ENCODE assay signal across 8 cellular contexts in genomic region chr11:124674168-124674517, GRCh38. TPM values are rescaled to one million over a fixed set of nuclear protein-coding genes. Genes with fewer than 3 reads are reported as not detected.
DNase-seq lines count a peak whose midpoint lies in the region; ATAC-seq and TF ChIP-seq lines count a peak whose summit lies in the region.

No MANE protein-coding gene starts in this region.

- H3K27me3 ChIP-seq in CD4-positive, alpha-beta memory T cell (ENCODE audit: insufficient read depth, low read length): peaks cover 5% of the 10 kb centered on the region
- H3K27me3 ChIP-seq in endodermal cell (ENCODE audit: control insufficient read depth, insufficient read depth, low read length, poor library complexity, severe bottlenecking) (peaks cover 28% of the 10 kb centered on the region), neuron (ENCODE audit: insufficient read depth, low read length) (no peaks in the 10 kb centered on the region)

- no peak for ATAC-seq in HG03342 (IDR thresholded peaks at IDR 0.05; ENCODE audit: unreplicated experiment)
- ATAC-seq in HG03439 (IDR thresholded peaks at IDR 0.05; ENCODE audit: unreplicated experiment): no peak

- H3K4me1 Mint-ChIP-seq in CD4-positive, alpha-beta memory T cell: peaks cover 16 to 43% (median 32%) of the 10 kb centered on the region in 4 donors
- peaks cover 10% of the 10 kb centered on the region for H3K4me1 Mint-ChIP-seq in endodermal cell

- no peaks in the 10 kb centered on the region for H4K20me1 ChIP-seq in OCI-LY7 (ENCODE audit: insufficient read depth, low read length)

- H3K9me2 ChIP-seq in OCI-LY7 (ENCODE audit: insufficient read depth, low read length): no peaks in the 10 kb centered on the region

- peak overlapping the region; percentile 86 for H3K4me2 ChIP-seq in OCI-LY7 (ENCODE audit: low read length)

- H3K27ac Mint-ChIP-seq in CD4-positive, alpha-beta memory T cell: peak overlapping the region; percentile 98 to 99 (median 99)
- peak overlapping the region; percentile 93 for H3K27ac Mint-ChIP-seq in endodermal cell

- no peaks in the 10 kb centered on the region for H3K36me3 ChIP-seq in CD4-positive, alpha-beta memory T cell (ENCODE audit: insufficient read depth, low read length)
- H3K36me3 ChIP-seq in OCI-LY7 (ENCODE audit: insufficient read depth, low read length): no peaks in the 10 kb centered on the region
- no peaks in the 10 kb centered on the region for H3K36me3 ChIP-seq in endodermal cell (ENCODE audit: control insufficient read depth, insufficient read depth, low read length)
- no peaks in the 10 kb centered on the region for H3K36me3 ChIP-seq in neuron (ENCODE audit: insufficient read depth, low read length)

- peak overlapping the region; percentile 66 for H3K27ac ChIP-seq in CD4-positive, alpha-beta memory T cell (ENCODE audit: low read depth, low read length)
- H3K27ac ChIP-seq in OCI-LY7 (ENCODE audit: low read depth, low read length, poor library complexity, severe bottlenecking) (peak overlapping the region; percentile 30), endodermal cell (ENCODE audit: low read depth, low read length) (peak overlapping the region; percentile 82)

- peak overlapping the region; percentile 24 to 73 for H3K4me3 ChIP-seq in CD4-positive, alpha-beta memory T cell (ENCODE audit: low read length in 2 of 2)
- peak overlapping the region; percentile 79 for H3K4me3 ChIP-seq in OCI-LY7 (ENCODE audit: low read depth, low read length, poor library complexity, severe bottlenecking)
- peak overlapping the region; percentile 89 for H3K4me3 ChIP-seq in endodermal cell (ENCODE audit: low read length)
- peak overlapping the region; percentile 97 for H3K4me3 ChIP-seq in neuron (ENCODE audit: low read length)

- H3K9ac ChIP-seq in endodermal cell (ENCODE audit: extremely low read depth, low read length, poor library complexity, severe bottlenecking): peak overlapping the region; percentile 69

- peaks cover 42% of the 10 kb centered on the region for H3K4me1 ChIP-seq in CD4-positive, alpha-beta memory T cell (ENCODE audit: insufficient read depth, low read length)
- H3K4me1 ChIP-seq in OCI-LY7 (ENCODE audit: insufficient read depth, low read length, poor library complexity, severe bottlenecking): peaks cover 45% of the 10 kb centered on the region
- peaks cover 4% of the 10 kb centered on the region for H3K4me1 ChIP-seq in endodermal cell (ENCODE audit: control insufficient read depth, insufficient read depth, low read length)
- peaks cover 12% of the 10 kb centered on the region for H3K4me1 ChIP-seq in neuron (ENCODE audit: insufficient read depth, low read length)

- peak in 1 of 5 donors; percentile 44 for DNase-seq in CD4-positive, alpha-beta memory T cell
- DNase-seq in OCI-LY7 (ENCODE audit: low spot score) (no peak), endodermal cell (no peak), UCSD-AML1 (lab: John Stamatoyannopoulos, UW; ENCODE audit: unreplicated experiment) (no peak)
- no peak for DNase-seq in stimulated activated CD4-positive, alpha-beta T cell treated with anti-CD3 and anti-CD28 coated beads, Interleukin-2, amount 100 ng/mL, for 48 hours

- peaks cover 0 to 4% (median 0%) of the 10 kb centered on the region in 8 donors for H3K9me3 Mint-ChIP-seq in CD4-positive, alpha-beta memory T cell
- no peaks in the 10 kb centered on the region for H3K9me3 Mint-ChIP-seq in endodermal cell

- H3K36me3 Mint-ChIP-seq in CD4-positive, alpha-beta memory T cell: peaks cover 0 to 4% of the 10 kb centered on the region in 2 donors
- H3K36me3 Mint-ChIP-seq in endodermal cell (ENCODE audit: low read depth): no peaks in the 10 kb centered on the region

- no TSS peak for BruUV-seq in OCI-LY7 (replicated peaks; lab: Mats Ljungman, UMichigan)

- intact Hi-C loops in CD4-positive, alpha-beta memory T cell (cut with micrococcal nuclease): loop anchor here (5.0 kb wide), 2 partner anchors 278 to 1388 kb away; partner anchors contain the start of genes CCDC15 and CDON
- intact Hi-C loops in OCI-LY7 (cut with micrococcal nuclease; ENCODE audit: unreplicated experiment): no loop called here

- H2AFZ ChIP-seq in OCI-LY7 (ENCODE audit: low read length) (peak overlapping the region; percentile 83; the same call in 1 of the 2 replicates), neuron (ENCODE audit: low read depth, low read length) (peak overlapping the region; percentile 98)

- peak overlapping the region; percentile 90 to 95 (median 91) for H3K4me3 Mint-ChIP-seq in CD4-positive, alpha-beta memory T cell
- H3K4me3 Mint-ChIP-seq in endodermal cell: peak overlapping the region; percentile 87

- TF ChIP-seq CTCF in OCI-LY7 (conservative IDR thresholded peaks at IDR 0.05; ENCODE audit: low read length) (no peak), endodermal cell (conservative IDR thresholded peaks at IDR 0.05) (no peak)

- H3K79me2 ChIP-seq in OCI-LY7 (ENCODE audit: insufficient read depth, low read depth, low read length): no peaks in the 10 kb centered on the region

- no peaks in the 10 kb centered on the region for H3K27me3 Mint-ChIP-seq in CD4-positive, alpha-beta memory T cell
- H3K27me3 Mint-ChIP-seq in endodermal cell (ENCODE audit: insufficient read depth): peaks cover 22% of the 10 kb centered on the region

- H3K9me3 ChIP-seq in CD4-positive, alpha-beta memory T cell (ENCODE audit: control insufficient read depth in 1 of 2, low read length in 2 of 2): no peaks in the 10 kb centered on the region
- H3K9me3 ChIP-seq in OCI-LY7 (ENCODE audit: low read length): peaks cover 5% of the 10 kb centered on the region; the same call in 1 of the 2 replicates
- H3K9me3 ChIP-seq in endodermal cell (ENCODE audit: control insufficient read depth, low read length): no peaks in the 10 kb centered on the region
- H3K9me3 ChIP-seq in neuron (ENCODE audit: low read length): no peaks in the 10 kb centered on the region

- POLR2A ChIA-PET in CD4-positive, alpha-beta memory T cell (lab: Charles Lee; ENCODE audit: partially characterized antibody): interaction anchor here (0.8 to 2.8 kb wide), 11 partner anchors 51 to 440 kb away, joined by 3 to 40 read pairs (median 4); partner anchors contain the start of genes MSANTD2, TBRG1 and TMEM218
- POLR2A ChIA-PET in OCI-LY7 (lab: Charles Lee): interaction anchor here (0.6 to 2.4 kb wide), 8 partner anchors 10 to 1587 kb away, joined by 3 to 9 read pairs (median 3); partner anchors contain the start of gene MSANTD2

- CTCF ChIA-PET in CD4-positive, alpha-beta memory T cell (lab: Charles Lee; ENCODE audit: partially characterized antibody): interaction anchor here (1.4 to 6.6 kb wide), 5 partner anchors 69 to 162 kb away, joined by 5 to 224 read pairs (median 17); partner anchors contain the start of gene ESAM
- CTCF ChIA-PET in OCI-LY7 (lab: Charles Lee; ENCODE audit: unreplicated experiment): no interaction called here

- 40 to 41% methylated on average over 9 to 18 of the region's 18 CpGs for WGBS in endodermal cell (ENCODE audit: insufficient coverage in 1 of 2, insufficient read length in 1 of 2), 2 experiments

RNA-seq across cellular contexts. Expression of gene SPA17, which starts 0.4 kb away (rescaled TPM):
- total RNA-seq in CD4-positive, alpha-beta memory T cell: under 1 TPM; 0.55 to 0.81 TPM
- polyA plus RNA-seq in CD4-positive, alpha-beta memory T cell: under 1 TPM; 0.64 to 0.72 TPM
- total RNA-seq in OCI-LY7 (2014; rRNA removed; shearing (Covaris generic)): 2.4 and 5.1 TPM in 2 replicates
- total RNA-seq in OCI-LY7 (2022): 5.1 and 5.5 TPM in 2 replicates
- total RNA-seq in endodermal cell: 10 to 100 TPM; 19.6 to 21.8 TPM
- polyA plus RNA-seq in endodermal cell (2013, experiment 1 of 2): 38.0 TPM
- 46.4 TPM for polyA plus RNA-seq in endodermal cell (2013, experiment 2 of 2)

RNA-seq across cellular contexts. Expression of gene SIAE, which starts 0.6 kb away (rescaled TPM):
- total RNA-seq in CD4-positive, alpha-beta memory T cell: 1 to 10 TPM; 4.2 to 4.8 TPM
- 1 to 10 TPM; 2.8 to 6.8 TPM for polyA plus RNA-seq in CD4-positive, alpha-beta memory T cell
- total RNA-seq in OCI-LY7 (2014; rRNA removed; shearing (Covaris generic)): 2.6 and 4.8 TPM in 2 replicates
- total RNA-seq in OCI-LY7 (2022): 7.3 and 8.6 TPM in 2 replicates
- total RNA-seq in endodermal cell: 1 to 10 TPM; 4.4 to 7.4 TPM
- 8.0 TPM for polyA plus RNA-seq in endodermal cell (2013, experiment 1 of 2)
- polyA plus RNA-seq in endodermal cell (2013, experiment 2 of 2): 8.6 TPM

RNA-seq across cellular contexts. Expression of gene TBRG1, which starts 51.5 kb away (rescaled TPM):
- 10 to 100 TPM; 69.3 to 75.8 TPM for total RNA-seq in CD4-positive, alpha-beta memory T cell
- polyA plus RNA-seq in CD4-positive, alpha-beta memory T cell: 10 to 100 TPM; 34.6 to 42.3 TPM
- 23.3 and 30.0 TPM in 2 replicates for total RNA-seq in OCI-LY7 (2014; rRNA removed; shearing (Covaris generic))
- 34.0 and 39.1 TPM in 2 replicates for total RNA-seq in OCI-LY7 (2022)
- total RNA-seq in endodermal cell: 10 to 100 TPM; 30.9 to 31.3 TPM
- polyA plus RNA-seq in endodermal cell (2013, experiment 1 of 2): 30.5 TPM
- 26.8 TPM for polyA plus RNA-seq in endodermal cell (2013, experiment 2 of 2)

Comparison
In these comparisons a context has a peak if more than half of its experiments do, and no peak if none do; other contexts are left out.
1. H3K27ac ChIP-seq: peak in every context shown above with its lines; median percentile 82 in endodermal cell; 66 in CD4-positive, alpha-beta memory T cell; 30 in OCI-LY7.